Comparison of ENCODE assay signal across 8 cellular contexts in the genomic region with DNA sequence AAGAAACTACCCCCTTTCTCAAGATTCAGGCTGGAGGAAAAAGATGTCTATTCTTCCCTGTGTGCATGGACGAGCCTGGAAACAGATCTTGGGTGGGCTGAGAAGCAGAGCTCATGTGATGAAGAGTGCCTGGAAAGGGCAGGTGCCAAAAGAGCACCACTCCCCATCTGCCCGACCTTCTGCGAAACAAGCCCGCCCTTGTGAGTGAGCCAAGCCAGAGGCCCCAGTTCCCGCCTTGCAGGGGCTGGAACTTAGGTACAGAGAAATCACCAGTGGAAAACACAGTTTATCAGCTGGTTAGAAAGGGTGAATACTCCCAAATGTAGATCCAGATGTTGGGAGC. TPM values are rescaled to one million over a fixed set of nuclear protein-coding genes. Genes with fewer than 3 reads are reported as not detected.
DNase-seq lines count a peak whose midpoint lies in the region; TF ChIP-seq lines count a peak whose summit lies in the region.

No MANE protein-coding gene starts in this region.

- DNase-seq in BJ (ENCODE audit: low read depth) (no peak), NCI-H1694 (lab: John Stamatoyannopoulos, UW) (peak; percentile 53), cerebellar cortex (ENCODE audit: low spot score) (peak; percentile 39), mesothelial cell of epicardium (ENCODE audit: low spot score in 2 of 2, unreplicated experiment in 2 of 2) (no peak), hippocampal formation (lab: John Stamatoyannopoulos, UW) (no peak), islet precursor cell (no peak)
- no peak for DNase-seq in stimulated activated naive CD4-positive, alpha-beta T cell (lab: John Stamatoyannopoulos, UW)
- no peak for DNase-seq in activated CD8-positive, alpha-beta memory T cell treated with anti-CD3 and anti-CD28 coated beads, Interleukin-2, amount 50 U/mL, for 48 hours

- H3K36me3 Mint-ChIP-seq in mesothelial cell of epicardium = no peaks in the 10 kb centered on the region

- TF ChIP-seq CTCF in BJ (IDR thresholded peaks at IDR 0.05; ENCODE audit: insufficient read depth, low read depth, low read length) (no peak), mesothelial cell of epicardium (IDR thresholded peaks at IDR 0.05; ENCODE audit: unreplicated experiment) (no peak)

- H3K27me3 Mint-ChIP-seq in mesothelial cell of epicardium (ENCODE audit: low read depth) = no peaks in the 10 kb centered on the region

- peak overlapping the region; percentile 81 for H3K27ac Mint-ChIP-seq in mesothelial cell of epicardium

- peak overlapping the region; percentile 70 for H3K4me3 Mint-ChIP-seq in mesothelial cell of epicardium

- H3K4me3 ChIP-seq in BJ (ENCODE audit: low read depth, low read length) = peak overlapping the region; percentile 82

- peaks cover 76% of the 10 kb centered on the region for H3K4me1 Mint-ChIP-seq in mesothelial cell of epicardium

- H3K36me3 ChIP-seq in BJ (ENCODE audit: control insufficient read depth, insufficient read depth, low read length) = peaks cover 4% of the 10 kb centered on the region

- POLR2A ChIA-PET in BJ (lab: Charles Lee) = no interaction called here

- CTCF ChIA-PET in BJ (lab: Yijun Ruan, JAX) = interaction anchor here (0.8 to 1.8 kb wide), 4 partner anchors 9 to 52 kb away, joined by 3 to 5 read pairs (median 4); no protein-coding TSS in a partner anchor

- no peaks in the 10 kb centered on the region for H3K27me3 ChIP-seq in BJ (ENCODE audit: control insufficient read depth, insufficient read depth, low read length)

- H3K9me3 Mint-ChIP-seq in mesothelial cell of epicardium = no peaks in the 10 kb centered on the region

RNA-seq across cellular contexts. Expression of a gene that starts 26.7 kb away (rescaled TPM):
- polyA plus RNA-seq in BJ (2011; rRNA removed) = not detected in 2 replicates
- polyA minus RNA-seq in BJ (2011; rRNA and poly(A)+ RNA removed) = not detected in 2 replicates
- total RNA-seq in mesothelial cell of epicardium = 0.51 to 0.58 TPM (median 0.52 TPM) in 3 replicates

Comparison
In these comparisons a context has a peak if more than half of its experiments do, and no peak if none do; other contexts are left out.
1. DNase-seq: peak in NCI-H1694 (single experiment) and cerebellar cortex (single experiment); none in BJ (single experiment), mesothelial cell of epicardium (0 of 2), hippocampal formation (0 of 2), stimulated activated naive CD4-positive, alpha-beta T cell (0 of 6), islet precursor cell (single experiment) and activated CD8-positive, alpha-beta memory T cell treated with anti-CD3 and anti-CD28 coated beads, Interleukin-2, amount 50 U/mL, for 48 hours (single experiment).